14 cellular contexts compared by ENCODE assay signal in the genomic region with DNA sequence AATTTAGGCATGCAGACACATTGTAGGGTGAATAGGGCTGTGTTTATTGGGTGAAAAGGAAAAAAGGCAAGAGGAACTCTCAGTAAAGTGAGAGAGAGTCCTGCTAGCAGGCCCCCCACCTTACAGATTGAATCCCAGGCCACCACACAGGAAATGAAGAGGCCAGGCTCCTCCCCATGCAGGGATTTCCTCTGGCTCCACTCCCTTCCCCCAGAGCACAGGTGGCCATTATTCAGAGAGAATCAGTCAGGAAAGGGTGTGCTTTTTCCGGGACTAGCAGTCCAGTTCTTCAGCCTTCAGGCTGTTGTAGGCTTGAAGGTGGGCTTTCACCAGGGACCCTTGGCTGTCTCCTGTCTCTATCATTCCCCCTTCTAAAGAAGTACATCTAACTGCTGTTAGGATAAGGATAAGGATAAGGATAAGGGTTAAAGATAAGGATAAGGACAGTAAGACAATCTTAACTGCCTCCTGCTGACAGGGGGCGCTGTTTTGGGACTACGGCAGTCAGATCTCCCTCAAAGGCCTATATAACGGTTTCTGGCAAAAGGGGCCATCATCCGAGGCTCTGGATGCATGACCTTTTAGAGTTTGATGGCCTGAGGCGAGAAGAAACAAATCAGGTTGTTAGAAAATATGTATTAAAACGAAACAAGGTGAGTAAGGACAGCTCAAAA. TPM values are rescaled to one million over a fixed set of nuclear protein-coding genes. Genes with fewer than 3 reads are reported as not detected.
A peak's percentile ranks its signal among the peaks of the same experiment; 100 is the strongest.
DNase-seq lines count a peak whose midpoint lies in the region; ATAC-seq and TF ChIP-seq lines count a peak whose summit lies in the region.
"Had no signal": no experiment of that assay in that cellular context is flagged by ENCODE, and none has a peak within 500 bp of the region (broad histone marks: within the 10 kb centered on the region; RNA-seq: fewer than 3 reads in every experiment).

No MANE protein-coding gene starts in this region.

- intact Hi-C loops in A673 (cut with micrococcal nuclease; ENCODE audit: unreplicated experiment) = no loop called here
- intact Hi-C loops in tibial artery (cut with DNase I; ENCODE audit: low total_unique reads) = no loop called here

- H3K9me3 ChIP-seq in A673 (ENCODE audit: low read depth, low read length, poor library complexity, severe bottlenecking) (peaks cover 19% of the 10 kb centered on the region), Karpas-422 (ENCODE audit: low read length) (peaks cover 8% of the 10 kb centered on the region; the same call in 1 of the 2 replicates), smooth muscle cell (replicated peaks; ENCODE audit: low read depth) (no peaks in the 10 kb centered on the region), tibial artery (peaks cover 0 to 7% (median 5%) of the 10 kb centered on the region in 3 donors)
- 0 out of 22 replicates have a peak, but pooled peaks cover 0 to 3% (median 0%) of the 10 kb centered on the region in 11 experiments for H3K9me3 ChIP-seq in BLaER1 treated with 17β-estradiol and CSF1 and Interleukin-3, amounts not matched to agents 10 nM and 100 nM (replicated peaks in 1 of 11)

- H3K27me3 ChIP-seq in A673 (replicated peaks; ENCODE audit: insufficient read depth, low read depth, low read length, poor library complexity) = peaks cover 4% of the 10 kb centered on the region
- no peaks in the 10 kb centered on the region for H3K27me3 ChIP-seq in BLaER1 treated with 17β-estradiol and CSF1 and Interleukin-3, amounts not matched to agents 10 nM and 100 nM
- H3K27me3 ChIP-seq in Karpas-422 (ENCODE audit: low read length) = no peaks in the 10 kb centered on the region
- no peaks in the 10 kb centered on the region for H3K27me3 ChIP-seq in smooth muscle cell (ENCODE audit: low read depth)
- H3K27me3 ChIP-seq in tibial artery = no peaks in the 10 kb centered on the region

- no peak overlapping the region for H3K27ac Mint-ChIP-seq in chondrocyte (ENCODE audit: unreplicated experiment)
- H3K27ac Mint-ChIP-seq: naive thymus-derived CD8-positive, alpha-beta T cell had no signal

- no peaks in the 10 kb centered on the region for H3K4me1 Mint-ChIP-seq in chondrocyte (ENCODE audit: low read depth)

- no peak overlapping the region for H3K4me3 Mint-ChIP-seq in chondrocyte (ENCODE audit: unreplicated experiment)
- H3K4me3 Mint-ChIP-seq: naive thymus-derived CD8-positive, alpha-beta T cell had no signal

- H3K79me2 ChIP-seq in Karpas-422 (ENCODE audit: low read length) = no peaks in the 10 kb centered on the region
- no peaks in the 10 kb centered on the region for H3K79me2 ChIP-seq in smooth muscle cell (ENCODE audit: low read depth)

- no peak overlapping the region for H3K4me3 ChIP-seq in A673 (ENCODE audit: low read depth, low read length, poor library complexity, severe bottlenecking)
- H3K4me3 ChIP-seq in BLaER1 treated with 17β-estradiol and CSF1 and Interleukin-3, amounts not matched to agents 10 nM and 100 nM = no peak overlapping the region
- H3K4me3 ChIP-seq in Karpas-422 (ENCODE audit: low read length) = no peak overlapping the region
- no peak overlapping the region for H3K4me3 ChIP-seq in smooth muscle cell
- H3K4me3 ChIP-seq in tibial artery = no peak overlapping the region

- H3K9me2 ChIP-seq in Karpas-422 (replicated peaks; ENCODE audit: insufficient read depth, low read length) = no peaks in the 10 kb centered on the region

- no TSS peak for BruUV-seq in A673 (replicated peaks; lab: Mats Ljungman, UMichigan)

- peaks cover 4% of the 10 kb centered on the region for H3K27me3 Mint-ChIP-seq in chondrocyte (ENCODE audit: low read depth)
- H3K27me3 Mint-ChIP-seq: naive thymus-derived CD8-positive, alpha-beta T cell had no signal

- H3K9ac ChIP-seq in BLaER1 treated with 17β-estradiol and CSF1 and Interleukin-3, amounts not matched to agents 10 nM and 100 nM = no peak overlapping the region
- H3K9ac ChIP-seq in Karpas-422 (ENCODE audit: low read length) = no peak overlapping the region
- H3K9ac ChIP-seq in smooth muscle cell (ENCODE audit: low read depth) = no peak overlapping the region

- CTCF ChIA-PET in A673 (lab: Charles Lee) = no interaction called here

- DNase-seq in A673 (ENCODE audit: low spot score) (no peak), Karpas-422 (peak; percentile 59), chondrocyte (ENCODE audit: low spot score) (no peak), smooth muscle cell (lab: John Stamatoyannopoulos, UW; ENCODE audit: unreplicated experiment) (no peak), tibial artery (no peak)
- DNase-seq: DMS79; kidney; naive thymus-derived CD8-positive, alpha-beta T cell; NCI-H2029; small intestine had no signal

- TF ChIP-seq CTCF in A673 (conservative IDR thresholded peaks at IDR 0.05; ENCODE audit: low read depth, low read length) (peak; percentile 30; the same call in 1 of the 2 replicates), chondrocyte (IDR thresholded peaks at IDR 0.05) (peak; percentile 46), smooth muscle cell (IDR thresholded peaks at IDR 0.05; ENCODE audit: borderline replicate concordance, insufficient read depth, poor library complexity, severe bottlenecking) (no peak), tibial artery (IDR thresholded peaks at IDR 0.05) (no peak)

- H3K9me3 Mint-ChIP-seq in chondrocyte (ENCODE audit: low read depth) = peaks cover 7% of the 10 kb centered on the region

- H3F3A ChIP-seq in smooth muscle cell (ENCODE audit: low read depth) = no peaks in the 10 kb centered on the region

- H2AFZ ChIP-seq in Karpas-422 (ENCODE audit: low read length) (no peak overlapping the region), smooth muscle cell (ENCODE audit: low read depth) (no peak overlapping the region)

- no peaks in the 10 kb centered on the region for H3K4me1 ChIP-seq in A673 (ENCODE audit: insufficient read depth, low read length, poor library complexity, severe bottlenecking)
- H3K4me1 ChIP-seq in BLaER1 treated with 17β-estradiol and CSF1 and Interleukin-3, amounts not matched to agents 10 nM and 100 nM = peaks cover 3 to 18% (median 13%) of the 10 kb centered on the region in 10 experiments; a peak in 19 of 20 replicates
- H3K4me1 ChIP-seq in Karpas-422 (ENCODE audit: low read length) = peaks cover 2% of the 10 kb centered on the region; the same call in 1 of the 2 replicates
- H3K4me1 ChIP-seq in smooth muscle cell (ENCODE audit: low read depth) = no peaks in the 10 kb centered on the region
- peaks cover 0 to 2% (median under 1%) of the 10 kb centered on the region in 4 donors for H3K4me1 ChIP-seq in tibial artery

- WGBS in smooth muscle cell (ENCODE audit: low lambda C conversion rate) = 79% methylated on average over 7 of the region's 7 CpGs

- POLR2A ChIA-PET in A673 (lab: Charles Lee; ENCODE audit: low non-redundant PET) = no interaction called here

- H3K27ac ChIP-seq in A673 (ENCODE audit: low read depth, low read length, poor library complexity, severe bottlenecking) = no peak overlapping the region
- H3K27ac ChIP-seq in BLaER1 treated with 17β-estradiol and CSF1 and Interleukin-3, amounts not matched to agents 10 nM and 100 nM = no peak overlapping the region
- H3K27ac ChIP-seq in Karpas-422 (ENCODE audit: low read length) = no peak overlapping the region
- H3K27ac ChIP-seq in smooth muscle cell (ENCODE audit: low read depth) = no peak overlapping the region
- H3K27ac ChIP-seq in tibial artery = no peak overlapping the region
- H3K27ac ChIP-seq: VCaP had no signal

- no peak for ATAC-seq in esophagus mucosa
- ATAC-seq: naive thymus-derived CD8-positive, alpha-beta T cell had no signal

- H3K4me2 ChIP-seq in BLaER1 treated with 17β-estradiol and CSF1 and Interleukin-3, amounts not matched to agents 10 nM and 100 nM = peak overlapping the region; percentile 28 to 75 (median 55); a peak in 20 of 22 replicates
- no peak overlapping the region for H3K4me2 ChIP-seq in Karpas-422 (ENCODE audit: low read depth, low read length, poor library complexity, severe bottlenecking)
- no peak overlapping the region for H3K4me2 ChIP-seq in smooth muscle cell

- no peaks in the 10 kb centered on the region for H3K36me3 Mint-ChIP-seq in chondrocyte (ENCODE audit: low read depth)

- H3K36me3 ChIP-seq in A673 (ENCODE audit: insufficient read depth, low read length, poor library complexity, severe bottlenecking) = no peaks in the 10 kb centered on the region
- no peaks in the 10 kb centered on the region for H3K36me3 ChIP-seq in BLaER1 treated with 17β-estradiol and CSF1 and Interleukin-3, amounts not matched to agents 10 nM and 100 nM
- H3K36me3 ChIP-seq in Karpas-422 (ENCODE audit: insufficient read depth, low read length) = no peaks in the 10 kb centered on the region
- no peaks in the 10 kb centered on the region for H3K36me3 ChIP-seq in smooth muscle cell (ENCODE audit: low read depth)
- no peaks in the 10 kb centered on the region for H3K36me3 ChIP-seq in tibial artery

- no peaks in the 10 kb centered on the region for H4K20me1 ChIP-seq in BLaER1 treated with 17β-estradiol and CSF1 and Interleukin-3, amounts not matched to agents 10 nM and 100 nM
- H4K20me1 ChIP-seq in Karpas-422 (ENCODE audit: insufficient read depth, low read depth, low read length) (no peaks in the 10 kb centered on the region), smooth muscle cell (ENCODE audit: low read depth) (no peaks in the 10 kb centered on the region)

RNA-seq across cellular contexts. Expression of a gene that starts 26.3 kb away (rescaled TPM):
- total RNA-seq in A673 (2021) (not detected in 2 replicates), chondrocyte (not detected in 3 replicates), smooth muscle cell (not detected in 2 replicates), esophagus mucosa (0.08 TPM)
- total RNA-seq in Karpas-422 (2014; rRNA removed; shearing (Covaris generic); ENCODE audit: low replicate concordance) = not detected in 2 replicates
- not detected in 2 replicates for polyA plus RNA-seq in smooth muscle cell
- total RNA-seq: fibroblast of lung; kidney; naive thymus-derived CD8-positive, alpha-beta T cell had no signal
- polyA plus RNA-seq: fibroblast of lung; naive thymus-derived CD8-positive, alpha-beta T cell; small intestine had no signal

Comparison
In these comparisons a context has a peak if more than half of its experiments do, and no peak if none do; other contexts are left out.
1. CTCF ChIP-seq: peak in A673 (single experiment) and chondrocyte (single experiment); none in smooth muscle cell (single experiment) and tibial artery (0 of 2).
2. H3K4me2 ChIP-seq: peak in BLaER1 treated with 17β-estradiol and CSF1 and Interleukin-3, amounts not matched to agents 10 nM and 100 nM (11 of 11); none in Karpas-422 (single experiment) and smooth muscle cell (single experiment).